Comparison of ENCODE assay signal across 8 cellular contexts in genomic region chr17:76384987-76385891, GRCh38. TPM values are rescaled to one million over a fixed set of nuclear protein-coding genes. Genes with fewer than 3 reads are reported as not detected.
A peak's percentile ranks its signal among the peaks of the same experiment; 100 is the strongest.
DNase-seq lines count a peak whose midpoint lies in the region; ATAC-seq and TF ChIP-seq lines count a peak whose summit lies in the region.

No MANE protein-coding gene starts in this region.

- H3K4me1 Mint-ChIP-seq in activated T-helper 1 cell treated with anti-CD3 and anti-CD28 coated beads, Interleukin-12 subunit alpha, Interleukin-12 subunit beta, Interleukin-2, Interleukin-4 antibody, amounts not matched to agents 30 ng/mL and 10 ng/mL and 1 ng/mL, durations not matched to agents 14 hours and 24 hours and 36 hours (ENCODE audit: low read depth) = peaks cover 5% of the 10 kb centered on the region

- ATAC-seq in omental fat pad (ENCODE audit: low FRiP score) = peak; percentile 69

- peak overlapping the region; percentile 75 for H3K4me3 Mint-ChIP-seq in activated T-helper 1 cell treated with anti-CD3 and anti-CD28 coated beads, Interleukin-12 subunit alpha, Interleukin-12 subunit beta, Interleukin-2, Interleukin-4 antibody, amounts not matched to agents 30 ng/mL and 10 ng/mL and 1 ng/mL, durations not matched to agents 14 hours and 24 hours and 36 hours

- intact Hi-C loops in activated T-helper 1 cell treated with anti-CD3 and anti-CD28 coated beads, Interleukin-12 subunit alpha, Interleukin-12 subunit beta, Interleukin-2, Interleukin-4 antibody, amounts not matched to agents 30 ng/mL and 10 ng/mL and 1 ng/mL, durations not matched to agents 14 hours and 24 hours and 36 hours (cut with micrococcal nuclease) = loop anchor here (1.0 to 10.0 kb wide), 3 partner anchors 68 to 312 kb away; partner anchors contain the start of genes EXOC7, SRP68 and UBE2O

- peak; percentile 54 for DNase-seq in ELF-1 (ENCODE audit: low read depth, low spot score)
- peak; percentile 26 for DNase-seq in NB4 (ENCODE audit: low read depth)
- DNase-seq in activated T-helper 1 cell treated with anti-CD3 and anti-CD28 coated beads, Interleukin-12 subunit alpha, Interleukin-12 subunit beta, Interleukin-2, Interleukin-4 antibody, amounts not matched to agents 30 ng/mL and 10 ng/mL and 1 ng/mL, durations not matched to agents 14 hours and 24 hours and 36 hours (ENCODE audit: low spot score) = no peak
- DNase-seq in fibroblast of villous mesenchyme (ENCODE audit: low read depth) = peak; percentile 69
- peak; percentile 68 for DNase-seq in omental fat pad (ENCODE audit: low spot score)
- no peak for DNase-seq in medulla oblongata (ENCODE audit: extremely low spot score)
- DNase-seq in NCI-H446 treated with DMSO at 0.1 percent for 48 hours (lab: John Stamatoyannopoulos, UW) = no peak
- no peak for DNase-seq in HPDE6-E6E7 (ENCODE audit: extremely low spot score)

- H3K27ac Mint-ChIP-seq in activated T-helper 1 cell treated with anti-CD3 and anti-CD28 coated beads, Interleukin-12 subunit alpha, Interleukin-12 subunit beta, Interleukin-2, Interleukin-4 antibody, amounts not matched to agents 30 ng/mL and 10 ng/mL and 1 ng/mL, durations not matched to agents 14 hours and 24 hours and 36 hours = no peak overlapping the region

- no peak for TF ChIP-seq POLR2A in NB4 (IDR thresholded peaks at IDR 0.05; ENCODE audit: extremely low read depth, insufficient read length)

- H3K27me3 Mint-ChIP-seq in activated T-helper 1 cell treated with anti-CD3 and anti-CD28 coated beads, Interleukin-12 subunit alpha, Interleukin-12 subunit beta, Interleukin-2, Interleukin-4 antibody, amounts not matched to agents 30 ng/mL and 10 ng/mL and 1 ng/mL, durations not matched to agents 14 hours and 24 hours and 36 hours (ENCODE audit: insufficient read depth) = peaks cover 6% of the 10 kb centered on the region

- H3K9me3 Mint-ChIP-seq in activated T-helper 1 cell treated with anti-CD3 and anti-CD28 coated beads, Interleukin-12 subunit alpha, Interleukin-12 subunit beta, Interleukin-2, Interleukin-4 antibody, amounts not matched to agents 30 ng/mL and 10 ng/mL and 1 ng/mL, durations not matched to agents 14 hours and 24 hours and 36 hours = no peaks in the 10 kb centered on the region

- no peak for TF ChIP-seq CTCF in NB4 (IDR thresholded peaks at IDR 0.05; ENCODE audit: low read depth, low read length)
- no peak for TF ChIP-seq CTCF in fibroblast of villous mesenchyme (IDR thresholded peaks at IDR 0.05; ENCODE audit: insufficient read depth, low read depth, low read length)
- no peak for TF ChIP-seq CTCF in omental fat pad (IDR thresholded peaks at IDR 0.05)

- H3K36me3 Mint-ChIP-seq in activated T-helper 1 cell treated with anti-CD3 and anti-CD28 coated beads, Interleukin-12 subunit alpha, Interleukin-12 subunit beta, Interleukin-2, Interleukin-4 antibody, amounts not matched to agents 30 ng/mL and 10 ng/mL and 1 ng/mL, durations not matched to agents 14 hours and 24 hours and 36 hours (ENCODE audit: low read depth) = peaks cover under 1% of the 10 kb centered on the region

- H3K4me3 ChIP-seq in NB4 (ENCODE audit: low read depth, low read length) = no peak overlapping the region
- peak overlapping the region; percentile 71 for H3K4me3 ChIP-seq in fibroblast of villous mesenchyme (ENCODE audit: low read depth, low read length)

RNA-seq across cellular contexts. Expression of gene SPHK1, which starts 0.8 kb away (rescaled TPM):
- 16.5 and 17.8 TPM in 2 replicates for total RNA-seq in activated T-helper 1 cell treated with anti-CD3 and anti-CD28 coated beads, Interleukin-12 subunit alpha, Interleukin-12 subunit beta, Interleukin-2, Interleukin-4 antibody, amounts not matched to agents 30 ng/mL and 10 ng/mL and 1 ng/mL, durations not matched to agents 14 hours and 24 hours and 36 hours
- 47.5 and 121 TPM in 2 replicates for total RNA-seq in fibroblast of villous mesenchyme
- total RNA-seq in omental fat pad = 100 to 1,000 TPM in 1 of 4 donors, 10 to 100 TPM in 2, 1 to 10 TPM in 1; 8.7 to 107 (median 17.5) TPM

RNA-seq across cellular contexts. Expression of gene PRPSAP1, which starts 31.5 kb away (rescaled TPM):
- total RNA-seq in activated T-helper 1 cell treated with anti-CD3 and anti-CD28 coated beads, Interleukin-12 subunit alpha, Interleukin-12 subunit beta, Interleukin-2, Interleukin-4 antibody, amounts not matched to agents 30 ng/mL and 10 ng/mL and 1 ng/mL, durations not matched to agents 14 hours and 24 hours and 36 hours = 41.2 and 44.0 TPM in 2 replicates
- total RNA-seq in fibroblast of villous mesenchyme (48.8 and 55.1 TPM in 2 replicates), omental fat pad (10 to 100 TPM; 31.3 to 80.4 (median 53.7) TPM)

Comparison
In these comparisons a context has a peak if more than half of its experiments do, and no peak if none do; other contexts are left out.
1. DNase-seq: peak in ELF-1 (single experiment), NB4 (single experiment), fibroblast of villous mesenchyme (single experiment) and omental fat pad (single experiment); none in activated T-helper 1 cell treated with anti-CD3 and anti-CD28 coated beads, Interleukin-12 subunit alpha, Interleukin-12 subunit beta, Interleukin-2, Interleukin-4 antibody, amounts not matched to agents 30 ng/mL and 10 ng/mL and 1 ng/mL, durations not matched to agents 14 hours and 24 hours and 36 hours (single experiment), medulla oblongata (single experiment), NCI-H446 treated with DMSO at 0.1 percent for 48 hours (single experiment) and HPDE6-E6E7 (single experiment).